Comparison of ENCODE assay signal across 1 cellular context in genomic region chr19:34990578-34991192, GRCh38.
TF ChIP-seq lines count a peak whose summit lies in the region.

No MANE protein-coding gene starts in this region.

TF ChIP-seq in K562, 482 proteins besides CTCF, POLR2A, EP300 and RAD21:
- TF ChIP-seq NCOA4 (IDR thresholded peaks at IDR 0.05; ENCODE audit: partially characterized antibody) (no peak), ZNF253 (CRISPR knock-in tag; conservative IDR thresholded peaks at IDR 0.05) (no peak), EP400 (IDR thresholded peaks at IDR 0.05) (no peak), SMAD4 (CRISPR knock-in tag; conservative IDR thresholded peaks at IDR 0.05) (no peak), MXI1 (IDR thresholded peaks at IDR 0.05; ENCODE audit: low read depth, low read length) (no peak), SIN3B (IDR thresholded peaks at IDR 0.05; ENCODE audit: low read depth) (no peak), KLF16 (IDR thresholded peaks at IDR 0.05) (no peak), ARID1B (IDR thresholded peaks at IDR 0.05) (no peak), PYGO2 (tag; IDR thresholded peaks at IDR 0.05) (no peak), RFX5 (IDR thresholded peaks at IDR 0.05; ENCODE audit: low read depth, low read length) (no peak)
- TF ChIP-seq, protein P1, sequence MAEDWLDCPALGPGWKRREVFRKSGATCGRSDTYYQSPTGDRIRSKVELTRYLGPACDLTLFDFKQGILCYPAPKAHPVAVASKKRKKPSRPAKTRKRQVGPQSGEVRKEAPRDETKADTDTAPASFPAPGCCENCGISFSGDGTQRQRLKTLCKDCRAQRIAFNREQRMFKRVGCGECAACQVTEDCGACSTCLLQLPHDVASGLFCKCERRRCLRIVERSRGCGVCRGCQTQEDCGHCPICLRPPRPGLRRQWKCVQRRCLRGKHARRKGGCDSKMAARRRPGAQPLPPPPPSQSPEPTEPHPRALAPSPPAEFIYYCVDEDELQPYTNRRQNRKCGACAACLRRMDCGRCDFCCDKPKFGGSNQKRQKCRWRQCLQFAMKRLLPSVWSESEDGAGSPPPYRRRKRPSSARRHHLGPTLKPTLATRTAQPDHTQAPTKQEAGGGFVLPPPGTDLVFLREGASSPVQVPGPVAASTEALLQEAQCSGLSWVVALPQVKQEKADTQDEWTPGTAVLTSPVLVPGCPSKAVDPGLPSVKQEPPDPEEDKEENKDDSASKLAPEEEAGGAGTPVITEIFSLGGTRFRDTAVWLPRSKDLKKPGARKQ (CRISPR knock-in tag; IDR thresholded peaks at IDR 0.05) = no peak
